25 cellular contexts compared by ENCODE assay signal in genomic region chr11:37786214-37786755, GRCh38.
DNase-seq lines count a peak whose midpoint lies in the region; ATAC-seq, FAIRE-seq and TF ChIP-seq lines count a peak whose summit lies in the region.
"Had no signal": no experiment of that assay in that cellular context is flagged by ENCODE, and none has a peak within 500 bp of the region (broad histone marks: within the 10 kb centered on the region; RNA-seq: fewer than 3 reads in every experiment).

No MANE protein-coding gene starts in this region.

- no TSS peak for BruUV-seq in IMR-90 (replicated peaks; lab: Mats Ljungman, UMichigan)

- intact Hi-C loops in IMR-90 (cut with micrococcal nuclease) = no loop called here

- no peak overlapping the region for H2AK9ac ChIP-seq in IMR-90 (replicated peaks; ENCODE audit: low read depth, low read length, poor library complexity)

- H2BK15ac ChIP-seq in IMR-90 (ENCODE audit: low read depth, low read length) = 0 out of 3 replicates have a peak overlapping the region, but pooled peaks have one; percentile 44

- DNase-seq in IMR-90 = peak; percentile 74
- DNase-seq in astrocyte of the spinal cord (ENCODE audit: low read depth, low spot score) = peak; percentile 76
- DNase-seq in foreskin fibroblast = peak; percentile 60 to 79
- DNase-seq in urothelium cell line (ENCODE audit: low spot score) = peak; percentile 5
- no peak for DNase-seq in AML-193 (lab: John Stamatoyannopoulos, UW)
- no peak for DNase-seq in SW 1271 (lab: John Stamatoyannopoulos, UW)
- DNase-seq: activated CD4-positive, CD25-positive, alpha-beta regulatory T cell; adrenal gland; colonic mucosa; DMS153; heart left ventricle; Karpas-422; mesendoderm; NCI-H1436; NCI-H345; T-helper 17 cell; thyroid gland had no signal

- H3K4me2 ChIP-seq in IMR-90 (ENCODE audit: low read depth, low read length) = peak overlapping the region; percentile 44; the same call in 1 of the 2 replicates

- H3K23ac ChIP-seq in IMR-90 (ENCODE audit: low read depth, low read length) = peak overlapping the region; percentile 53; the same call in 1 of the 2 replicates

- no peak for FAIRE-seq in urothelium cell line (lab: Jason Lieb, UNC)
- FAIRE-seq: GM18507 had no signal

- CTCF ChIA-PET in IMR-90 (lab: Yijun Ruan, JAX) = no interaction called here

- no peaks in the 10 kb centered on the region; the same call in 1 of the 2 replicates for H3K9me3 ChIP-seq in IMR-90 (ENCODE audit: control insufficient read depth, insufficient read depth, low read length)
- H3K9me3 ChIP-seq: adrenal gland, colonic mucosa, HAP-1, prostate gland, thyroid gland had no signal

- POLR2A ChIA-PET in IMR-90 (lab: Charles Lee; ENCODE audit: unreplicated experiment) = no interaction called here

- in situ Hi-C loops in IMR-90 (cut with MboI; ENCODE audit: low sequenced_read_pairs) (no loop called here), astrocyte of the spinal cord (cut with HindIII; ENCODE audit: low sequenced_read_pairs) (no loop called here)

- H2BK20ac ChIP-seq in IMR-90 (ENCODE audit: low read depth, low read length) = peak overlapping the region; percentile 27

- WGBS in IMR-90 (ENCODE audit: extremely low coverage in 2 of 2, insufficient read length in 1 of 2), 2 experiments = no CpG with 5 or more reads among the region's 1 CpG

- H3K9me1 ChIP-seq in IMR-90 (ENCODE audit: insufficient read depth, low read length) = no peaks in the 10 kb centered on the region

- peaks cover 5% of the 10 kb centered on the region; the same call in 1 of the 2 replicates for H3K4me1 ChIP-seq in IMR-90 (ENCODE audit: control insufficient read depth, insufficient read depth, low read length)
- H3K4me1 ChIP-seq: adrenal gland, colonic mucosa, HAP-1, heart left ventricle, prostate gland, thyroid gland had no signal

- no peaks in the 10 kb centered on the region for H4K20me1 ChIP-seq in IMR-90 (ENCODE audit: insufficient read depth, low read length)

- H3K56ac ChIP-seq in IMR-90 (ENCODE audit: extremely low read depth, insufficient read depth, low read length) = 0 out of 2 replicates have a peak overlapping the region, but pooled peaks have one; percentile 9

- no peak for TF ChIP-seq RAD21 in IMR-90 (IDR thresholded peaks at IDR 0.05; ENCODE audit: low read length)

- peak overlapping the region; percentile 27; the same call in 1 of the 2 replicates for H4K91ac ChIP-seq in IMR-90 (ENCODE audit: insufficient read depth, low read depth, low read length)

- TF ChIP-seq POLR2A in IMR-90 (IDR thresholded peaks at IDR 0.05; ENCODE audit: low read depth, low read length) = no peak

- no peaks in the 10 kb centered on the region for H3K36me3 ChIP-seq in IMR-90 (ENCODE audit: control insufficient read depth, insufficient read depth, low read length)
- H3K36me3 ChIP-seq: adrenal gland, colonic mucosa, HAP-1, heart left ventricle, prostate gland, thyroid gland had no signal

- H2AK5ac ChIP-seq in IMR-90 (ENCODE audit: low read depth, low read length) = peak overlapping the region; percentile 43; the same call in 1 of the 2 replicates

- peak overlapping the region; percentile 82 for H2BK5ac ChIP-seq in IMR-90 (ENCODE audit: low read depth, low read length, poor library complexity, severe bottlenecking)

- no peak overlapping the region for H2AFZ ChIP-seq in IMR-90 (replicated peaks; ENCODE audit: low read length, poor library complexity)

- no peaks in the 10 kb centered on the region for H3K79me1 ChIP-seq in IMR-90 (ENCODE audit: low read depth in 1 of 2, low read length in 2 of 2)

- no peak overlapping the region for H3K9ac ChIP-seq in IMR-90 (ENCODE audit: low read depth, low read length)

- H3K4me3 ChIP-seq in IMR-90 (ENCODE audit: insufficient read depth, low read depth, low read length) (no peak overlapping the region), astrocyte of the spinal cord (ENCODE audit: low read depth, low read length) (no peak overlapping the region), foreskin fibroblast (ENCODE audit: low read depth in 1 of 2, low read length in 2 of 2) (no peak overlapping the region)
- H3K4me3 ChIP-seq: adrenal gland, colonic mucosa, HAP-1, heart left ventricle, prostate gland, thyroid gland had no signal

- ATAC-seq in IMR-90 (ENCODE audit: low read depth) (peak; percentile 71), GM19452 (IDR thresholded peaks at IDR 0.05; ENCODE audit: unreplicated experiment) (no peak)
- ATAC-seq: heart left ventricle; natural killer cell treated with Interleukin-12 subunit alpha and Interleukin-12 subunit beta and Interleukin-15 and Interleukin-18, amount 100 ng/mL, for 72 hours; Right ventricle myocardium inferior; stimulated activated effector memory CD8-positive, alpha-beta T cell treated with anti-CD3 and anti-CD28 coated beads, Interleukin-12 subunit alpha, Interleukin-12 subunit beta, amount 100 ng/mL, for 72 hours; T-helper 17 cell had no signal

- no peak overlapping the region; the same call in 1 of the 2 replicates for H3K27ac ChIP-seq in IMR-90 (ENCODE audit: insufficient read depth, low read length)
- H3K27ac ChIP-seq: adrenal gland, C4-2B, colonic mucosa, heart left ventricle, prostate gland, thyroid gland had no signal

- TF ChIP-seq CTCF in IMR-90 (conservative IDR thresholded peaks at IDR 0.05; ENCODE audit: low read depth, low read length) (no peak), astrocyte of the spinal cord (IDR thresholded peaks at IDR 0.05; ENCODE audit: low read depth, low read length) (no peak), foreskin fibroblast (IDR thresholded peaks at IDR 0.05; ENCODE audit: low read depth, low read length) (no peak)

- H4K5ac ChIP-seq in IMR-90 (ENCODE audit: low read depth, low read length) = peak overlapping the region; percentile 80; the same call in 1 of the 2 replicates

- 0 out of 2 replicates have a peak overlapping the region, but pooled peaks have one; percentile 5 for H3K14ac ChIP-seq in IMR-90 (replicated peaks; ENCODE audit: low read depth, low read length)

- H3K4ac ChIP-seq in IMR-90 (ENCODE audit: low read depth, low read length) = peak overlapping the region; percentile 49

- H3K18ac ChIP-seq in IMR-90 (ENCODE audit: low read depth, low read length) = peak overlapping the region; percentile 92; the same call in 1 of the 2 replicates

- peak overlapping the region; percentile 74 for H2BK120ac ChIP-seq in IMR-90 (ENCODE audit: low read depth, low read length)

- peak overlapping the region; percentile 47 to 63; a peak in 2 of 4 replicates for H4K8ac ChIP-seq in IMR-90 (ENCODE audit: low read depth in 2 of 2, low read length in 2 of 2)

- dilution Hi-C loops in IMR-90 (cut with HindIII; ENCODE audit: low sequenced_read_pairs, unreplicated experiment) = no loop called here

- H3K27me3 ChIP-seq in IMR-90 (ENCODE audit: control insufficient read depth, insufficient read depth, low read length) = no peaks in the 10 kb centered on the region
- H3K27me3 ChIP-seq: adrenal gland, colonic mucosa, heart left ventricle, thyroid gland had no signal

TF ChIP-seq in IMR-90, 13 proteins besides CTCF, POLR2A, EP300 and RAD21:
- TF ChIP-seq ELK1 (IDR thresholded peaks at IDR 0.05; ENCODE audit: borderline replicate concordance, low read depth, low read length) = no peak
- TF ChIP-seq MAZ (IDR thresholded peaks at IDR 0.05; ENCODE audit: borderline replicate concordance, low read depth, low read length) = no peak
- no peak for TF ChIP-seq FOS (IDR thresholded peaks at IDR 0.05; ENCODE audit: low read depth, low read length)
- no peak for TF ChIP-seq MAFK (IDR thresholded peaks at IDR 0.05; ENCODE audit: low read depth, low read length)
- TF ChIP-seq MXI1 (IDR thresholded peaks at IDR 0.05; ENCODE audit: borderline replicate concordance, low read depth, low read length) = no peak

Comparison
In these comparisons a context has a peak if more than half of its experiments do, and no peak if none do; other contexts are left out.
1. DNase-seq: peak in IMR-90 (single experiment), astrocyte of the spinal cord (single experiment), foreskin fibroblast (2 of 2) and urothelium cell line (single experiment); none in AML-193 (0 of 2) and SW 1271 (0 of 2).